1 cellular context compared by ENCODE assay signal in the genomic region with DNA sequence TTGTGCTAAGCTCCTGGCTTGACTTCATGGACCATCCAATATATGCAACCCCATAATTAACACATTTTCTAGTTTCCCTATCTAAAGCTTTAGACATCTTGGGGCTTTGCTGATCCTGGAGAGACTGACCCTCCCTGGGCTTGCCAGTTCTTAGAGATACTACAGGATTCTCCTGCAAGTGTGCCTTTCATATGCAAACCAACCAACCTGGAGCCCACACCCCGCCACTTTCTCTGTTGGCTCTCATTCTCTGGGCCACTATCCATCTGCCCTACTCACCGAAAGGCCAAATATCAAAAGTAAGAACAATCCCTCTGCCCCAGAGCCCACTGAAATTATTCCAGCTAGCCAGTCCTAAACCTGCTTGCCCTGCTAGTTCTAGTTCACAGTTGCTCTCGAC.
TF ChIP-seq lines count a peak whose summit lies in the region.

No MANE protein-coding gene starts in this region.

TF ChIP-seq in H1, 55 proteins besides CTCF, POLR2A, EP300 and RAD21:
- no peak for TF ChIP-seq SRF (IDR thresholded peaks at IDR 0.05; ENCODE audit: low read depth, low read length)
- TF ChIP-seq, protein P1, sequence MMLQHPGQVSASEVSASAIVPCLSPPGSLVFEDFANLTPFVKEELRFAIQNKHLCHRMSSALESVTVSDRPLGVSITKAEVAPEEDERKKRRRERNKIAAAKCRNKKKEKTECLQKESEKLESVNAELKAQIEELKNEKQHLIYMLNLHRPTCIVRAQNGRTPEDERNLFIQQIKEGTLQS (IDR thresholded peaks at IDR 0.05; ENCODE audit: insufficient read depth, low read depth, low read length): no peak
- TF ChIP-seq GTF2F1 (IDR thresholded peaks at IDR 0.05; ENCODE audit: borderline replicate concordance, low read depth, low read length): no peak
- no peak for TF ChIP-seq YY1 (IDR thresholded peaks at IDR 0.05; ENCODE audit: low read depth, low read length)
- no peak for TF ChIP-seq GABPA (IDR thresholded peaks at IDR 0.05; ENCODE audit: borderline replicate concordance, insufficient read depth, low read length)
- no peak for TF ChIP-seq CHD1 (IDR thresholded peaks at IDR 0.05; ENCODE audit: low read depth, low read length)
- no peak for TF ChIP-seq JUN (IDR thresholded peaks at IDR 0.05; ENCODE audit: low read depth, low read length)
- TF ChIP-seq SIN3A (conservative IDR thresholded peaks at IDR 0.05 in 1 of 2, IDR thresholded peaks at IDR 0.05 in 1 of 2; ENCODE audit: low read depth in 1 of 2, low read length in 2 of 2): no peak
- no peak for TF ChIP-seq TAF1 (IDR thresholded peaks at IDR 0.05; ENCODE audit: low read depth, low read length)
- no peak for TF ChIP-seq SIX5 (IDR thresholded peaks at IDR 0.05; ENCODE audit: low read depth, low read length)
- TF ChIP-seq RBBP5 (IDR thresholded peaks at IDR 0.05; ENCODE audit: borderline replicate concordance, low read depth, low read length): no peak
- TF ChIP-seq HDAC2 (IDR thresholded peaks at IDR 0.05; ENCODE audit: borderline replicate concordance in 1 of 2, low read depth in 2 of 2, low read length in 2 of 2): no peak
- no peak for TF ChIP-seq SP1 (IDR thresholded peaks at IDR 0.05; ENCODE audit: low read depth, low read length)
- no peak for TF ChIP-seq ZNF274 (IDR thresholded peaks at IDR 0.05; ENCODE audit: borderline replicate concordance, extremely low read depth, low read length)
- no peak for TF ChIP-seq KDM1A (IDR thresholded peaks at IDR 0.05; ENCODE audit: borderline replicate concordance, low read length)
- no peak for TF ChIP-seq KDM5A (IDR thresholded peaks at IDR 0.05; ENCODE audit: low read length)
- TF ChIP-seq, protein P2, sequence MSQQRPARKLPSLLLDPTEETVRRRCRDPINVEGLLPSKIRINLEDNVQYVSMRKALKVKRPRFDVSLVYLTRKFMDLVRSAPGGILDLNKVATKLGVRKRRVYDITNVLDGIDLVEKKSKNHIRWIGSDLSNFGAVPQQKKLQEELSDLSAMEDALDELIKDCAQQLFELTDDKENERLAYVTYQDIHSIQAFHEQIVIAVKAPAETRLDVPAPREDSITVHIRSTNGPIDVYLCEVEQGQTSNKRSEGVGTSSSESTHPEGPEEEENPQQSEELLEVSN (IDR thresholded peaks at IDR 0.05): no peak
- TF ChIP-seq CHD2 (IDR thresholded peaks at IDR 0.05; ENCODE audit: low read length): no peak
- no peak for TF ChIP-seq BCL11A (IDR thresholded peaks at IDR 0.05; ENCODE audit: low read depth in 2 of 2, low read length in 2 of 2)
- TF ChIP-seq CBX5 (IDR thresholded peaks at IDR 0.05; ENCODE audit: low read depth, low read length): no peak
